Comparison of ENCODE assay signal across 28 cellular contexts in the genomic region with DNA sequence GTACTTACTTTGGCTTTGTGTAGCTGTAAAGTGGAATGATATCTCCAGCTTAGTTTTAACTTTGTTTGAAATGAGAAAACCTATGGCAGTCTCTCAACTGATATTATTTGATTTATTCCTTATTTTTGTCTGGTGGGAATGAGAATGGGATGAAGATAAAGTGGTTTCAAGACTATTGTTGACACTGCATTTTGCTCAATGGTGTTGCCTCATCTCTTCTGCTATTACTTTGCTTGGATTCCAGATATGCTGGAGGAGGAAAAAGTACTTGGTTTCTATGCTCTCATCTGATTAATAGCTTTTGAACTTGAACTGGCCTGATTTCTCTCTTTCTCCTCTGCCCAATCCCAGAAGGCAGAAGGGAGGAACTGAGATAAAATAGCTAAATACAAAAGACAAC.
"Had no signal": no experiment of that assay in that cellular context is flagged by ENCODE, and none has a peak within 500 bp of the region (broad histone marks: within the 10 kb centered on the region; RNA-seq: fewer than 3 reads in every experiment).

No MANE protein-coding gene starts in this region.

- H3K9me3 ChIP-seq: left ventricle myocardium inferior, neutrophil, psoas muscle, right atrium auricular region, right lobe of liver, tibial nerve, uterus had no signal

- H3K27ac Mint-ChIP-seq: immature natural killer cell; mesothelial cell of epicardium; naive B cell; natural killer cell; nephron progenitor cell; neural progenitor cell; stimulated activated memory B cell treated with anti-CD40 and anti-IgM and Interleukin-4, amounts not matched to agents 10 μg/mL and 1 μg/mL and 100 μg/mL, for 72 hours; type B pancreatic cell had no signal

- H3K27ac ChIP-seq: left ventricle myocardium inferior, neural progenitor cell, neutrophil, parathyroid adenoma, psoas muscle, right atrium auricular region, right lobe of liver, tibial nerve, uterus had no signal

- H3K9ac ChIP-seq: neural progenitor cell, parathyroid adenoma had no signal

- H3K4me3 ChIP-seq: left ventricle myocardium inferior, lung, neural progenitor cell, psoas muscle, right atrium auricular region, right lobe of liver, smooth muscle cell, tibial nerve, uterus had no signal

- H3K4me3 Mint-ChIP-seq: immature natural killer cell; mesothelial cell of epicardium; naive B cell; natural killer cell; nephron progenitor cell; neural progenitor cell; stimulated activated memory B cell treated with anti-CD40 and anti-IgM and Interleukin-4, amounts not matched to agents 10 μg/mL and 1 μg/mL and 100 μg/mL, for 72 hours; stimulated activated naive CD8-positive, alpha-beta T cell treated with anti-CD3 and anti-CD28 coated beads, Interleukin-15, amount 100 ng/mL, for 72 hours; type B pancreatic cell had no signal

- H3K36me3 ChIP-seq: left ventricle myocardium inferior, neural progenitor cell, neutrophil, right atrium auricular region, right lobe of liver, tibial nerve, uterus had no signal

- ATAC-seq: natural killer cell; psoas muscle; right lobe of liver; stimulated activated memory B cell treated with anti-CD40 and anti-IgM and Interleukin-4, amounts not matched to agents 10 μg/mL and 1 μg/mL and 100 μg/mL, for 72 hours; stimulated activated naive CD8-positive, alpha-beta T cell treated with anti-CD3 and anti-CD28 coated beads, Interleukin-15, amount 100 ng/mL, for 72 hours had no signal

- H3K4me2 ChIP-seq: neural progenitor cell, smooth muscle cell had no signal

- H3K36me3 Mint-ChIP-seq: immature natural killer cell; mesothelial cell of epicardium; naive B cell; stimulated activated memory B cell treated with anti-CD40 and anti-IgM and Interleukin-4, amounts not matched to agents 10 μg/mL and 1 μg/mL and 100 μg/mL, for 72 hours had no signal

- H3K4me1 Mint-ChIP-seq: immature natural killer cell; naive B cell; natural killer cell; stimulated activated memory B cell treated with anti-CD40 and anti-IgM and Interleukin-4, amounts not matched to agents 10 μg/mL and 1 μg/mL and 100 μg/mL, for 72 hours; stimulated activated naive CD8-positive, alpha-beta T cell treated with anti-CD3 and anti-CD28 coated beads, Interleukin-15, amount 100 ng/mL, for 72 hours had no signal

- H3K4me1 ChIP-seq: left ventricle myocardium inferior, neural progenitor cell, parathyroid adenoma, psoas muscle, right atrium auricular region, right lobe of liver, tibial nerve, uterus had no signal

- H3K27me3 ChIP-seq: neural progenitor cell, neutrophil, right atrium auricular region, right lobe of liver, tibial nerve, uterus had no signal

- H3K9me3 Mint-ChIP-seq: mesothelial cell of epicardium had no signal

- H3K79me2 ChIP-seq: parathyroid adenoma had no signal

- DNase-seq: immature natural killer cell; islet precursor cell; left ventricle myocardium inferior; mesendoderm; naive B cell; natural killer cell; nephron progenitor cell; occipital lobe; psoas muscle; right lobe of liver; stimulated activated CD4-positive, alpha-beta T cell treated with anti-CD3 and anti-CD28 coated beads, Interleukin-1b, Interleukin-23, amount 100 ng/mL, for 48 hours; stimulated activated CD4-positive, alpha-beta T cell treated with anti-CD3 and anti-CD28 coated beads, Interleukin-2, amount 100 ng/mL, for 48 hours; stimulated activated CD4-positive, alpha-beta T cell treated with anti-CD3 and anti-CD28 coated beads, Interleukin-4, amount 100 ng/mL, for 4 hours; stimulated activated CD8-positive, alpha-beta memory T cell treated with anti-CD3 and anti-CD28 coated beads, Interleukin-4, amount 100 ng/mL, for 48 hours; stimulated activated naive CD4-positive, alpha-beta T cell treated with Interleukin-2 at 50 U/mL for 16 hours; stimulated activated naive CD8-positive, alpha-beta T cell treated with anti-CD3 and anti-CD28 coated beads, Interleukin-15, amount 100 ng/mL, for 72 hours; substantia nigra; uterus had no signal

- H3K27me3 Mint-ChIP-seq: naive B cell; stimulated activated memory B cell treated with anti-CD40 and anti-IgM and Interleukin-4, amounts not matched to agents 10 μg/mL and 1 μg/mL and 100 μg/mL, for 72 hours; stimulated activated naive CD8-positive, alpha-beta T cell treated with anti-CD3 and anti-CD28 coated beads, Interleukin-15, amount 100 ng/mL, for 72 hours; type B pancreatic cell had no signal

- H2AFZ ChIP-seq: neural progenitor cell, parathyroid adenoma had no signal
